In genomic region chr2:14480120-14480519, GRCh38 we compare ENCODE assay signal across 31 cellular contexts.
"Had no signal": no experiment of that assay in that cellular context is flagged by ENCODE, and none has a peak within 500 bp of the region (broad histone marks: within the 10 kb centered on the region; RNA-seq: fewer than 3 reads in every experiment).

No MANE protein-coding gene starts in this region.

- H3K27ac ChIP-seq: WERI-Rb-1 had no signal

- ATAC-seq: activated CD4-positive, alpha-beta T cell treated with anti-CD3 and anti-CD28 coated beads for 36 hours; activated CD4-positive, CD25-positive, alpha-beta regulatory T cell treated with anti-CD3 and anti-CD28 coated beads, Interleukin-2, amount 50 U/mL, for 24 hours; activated CD8-positive, alpha-beta memory T cell treated with anti-CD3 and anti-CD28 coated beads, Interleukin-2, amount 10 ng/mL, durations not matched to agents 7 days and 5 days; activated CD8-positive, alpha-beta T cell treated with anti-CD3 and anti-CD28 coated beads for 36 hours; activated CD8-positive, alpha-beta T cell treated with anti-CD3 and anti-CD28 coated beads, Interleukin-2, amount 10 ng/mL, durations not matched to agents 7 days and 5 days; T-cell; T-helper 17 cell; WTC11 had no signal

- H3K36me3 ChIP-seq: WERI-Rb-1 had no signal

- FAIRE-seq: TTC549 had no signal

- DNase-seq: activated B cell treated with CpG ODN at 0.5 μM for 24 hours; activated CD4-positive, alpha-beta memory T cell treated with anti-CD3 and anti-CD28 coated beads for 36 hours; activated CD4-positive, alpha-beta memory T cell treated with anti-CD3 and anti-CD28 coated beads, Interleukin-2, amount 10 ng/mL, durations not matched to agents 7 days and 5 days; activated CD4-positive, alpha-beta T cell treated with anti-CD3 and anti-CD28 coated beads for 1 hour; activated CD4-positive, alpha-beta T cell treated with anti-CD3 and anti-CD28 coated beads for 36 hours; activated CD4-positive, alpha-beta T cell treated with anti-CD3 and anti-CD28 coated beads for 4 hours; activated CD4-positive, alpha-beta T cell treated with anti-CD3 and anti-CD28 coated beads for 48 hours; activated CD4-positive, alpha-beta T cell treated with anti-CD3 and anti-CD28 coated beads, Interleukin-2, amount 10 ng/mL, durations not matched to agents 24 days and 14 days; activated CD4-positive, alpha-beta T cell treated with anti-CD3 and anti-CD28 coated beads, Interleukin-2, amount 10 ng/mL, durations not matched to agents 7 days and 5 days; activated CD4-positive, alpha-beta T cell treated with anti-CD3 and anti-CD28 coated beads, Interleukin-2, amount 50 U/mL, for 1 hour; activated CD4-positive, alpha-beta T cell treated with anti-CD3 and anti-CD28 coated beads, Interleukin-2, amount 50 U/mL, for 4 hours; activated CD4-positive, alpha-beta T cell treated with anti-CD3 and anti-CD28 coated beads, Interleukin-2, amount 50 U/mL, for 48 hours; activated CD4-positive, CD25-positive, alpha-beta regulatory T cell; activated CD4-positive, CD25-positive, alpha-beta regulatory T cell treated with anti-CD3 and anti-CD28 coated beads, Interleukin-2, amount 50 U/mL, for 72 hours; activated CD8-positive, alpha-beta memory T cell treated with anti-CD3 and anti-CD28 coated beads for 24 hours; activated CD8-positive, alpha-beta memory T cell treated with anti-CD3 and anti-CD28 coated beads, Interleukin-2, amount 10 ng/mL, durations not matched to agents 7 days and 5 days; activated CD8-positive, alpha-beta memory T cell treated with anti-CD3 and anti-CD28 coated beads, Interleukin-2, amount 50 U/mL, for 4 hours; activated CD8-positive, alpha-beta memory T cell treated with anti-CD3 and anti-CD28 coated beads, Interleukin-2, amount 50 U/mL, for 48 hours; activated CD8-positive, alpha-beta T cell treated with anti-CD3 and anti-CD28 coated beads for 36 hours; activated CD8-positive, alpha-beta T cell treated with anti-CD3 and anti-CD28 coated beads, Interleukin-2, amount 10 ng/mL, durations not matched to agents 7 days and 5 days; activated T-cell treated with anti-CD3 and anti-CD28 coated beads for 4 hours; T-cell; T-helper 1 cell; T-helper 17 cell; T-helper 2 cell; T-helper 9 cell; T1000; WERI-Rb-1 had no signal
